ENCODE assay signal across 18 cellular contexts in genomic region chr22:25970996-25971811, GRCh38.
DNase-seq lines count a peak whose midpoint lies in the region; ATAC-seq and TF ChIP-seq lines count a peak whose summit lies in the region.
"Had no signal": no experiment of that assay in that cellular context is flagged by ENCODE, and none has a peak within 500 bp of the region (broad histone marks: within the 10 kb centered on the region; RNA-seq: fewer than 3 reads in every experiment).

No MANE protein-coding gene starts in this region.

- no peak overlapping the region for H3K9ac ChIP-seq in smooth muscle cell (ENCODE audit: low read depth)
- H3K9ac ChIP-seq: KMS-11 had no signal

- no peaks in the 10 kb centered on the region for H3K9me3 Mint-ChIP-seq in activated T-helper 17 cell treated with anti-CD3 and anti-CD28 coated beads, Interleukin-2, amount 50 U/mL, for 72 hours

- peak overlapping the region; percentile 38 for H2AFZ ChIP-seq in smooth muscle cell (ENCODE audit: low read depth)

- H3K4me3 ChIP-seq in iPS DF 6.9 (ENCODE audit: low read length), result no peak overlapping the region
- no peak overlapping the region for H3K4me3 ChIP-seq in smooth muscle cell
- H3K4me3 ChIP-seq: A549, heart right ventricle, spleen had no signal

- H3K36me3 ChIP-seq in iPS DF 6.9 (ENCODE audit: control insufficient read depth, insufficient read depth, low read length) (no peaks in the 10 kb centered on the region), smooth muscle cell (ENCODE audit: low read depth) (no peaks in the 10 kb centered on the region)
- H3K36me3 ChIP-seq: spleen had no signal

- H3K79me2 ChIP-seq in smooth muscle cell (ENCODE audit: low read depth), result no peaks in the 10 kb centered on the region

- H3F3A ChIP-seq in smooth muscle cell (ENCODE audit: low read depth), result no peaks in the 10 kb centered on the region

- WGBS in iPS DF 6.9 (ENCODE audit: insufficient coverage, insufficient read length), result no CpG with 5 or more reads among the region's 9 CpGs
- 58% methylated on average over 9 of the region's 9 CpGs for WGBS in smooth muscle cell (ENCODE audit: low lambda C conversion rate)

- H3K36me3 Mint-ChIP-seq in activated T-helper 17 cell treated with anti-CD3 and anti-CD28 coated beads, Interleukin-2, amount 50 U/mL, for 72 hours (ENCODE audit: low read depth), result no peaks in the 10 kb centered on the region
- H3K36me3 Mint-ChIP-seq: activated naive CD8-positive, alpha-beta T cell had no signal

- no peak for TF ChIP-seq CTCF in smooth muscle cell (IDR thresholded peaks at IDR 0.05; ENCODE audit: borderline replicate concordance, insufficient read depth, poor library complexity, severe bottlenecking)

- H3K9me3 ChIP-seq in iPS DF 6.9 (ENCODE audit: control insufficient read depth, insufficient read depth, low read length) (no peaks in the 10 kb centered on the region), smooth muscle cell (replicated peaks; ENCODE audit: low read depth) (no peaks in the 10 kb centered on the region)
- H3K9me3 ChIP-seq: A549, heart right ventricle, spleen had no signal

- peak; percentile 15 for DNase-seq in NCI-H748 (lab: John Stamatoyannopoulos, UW; ENCODE audit: unreplicated experiment)
- no peak for DNase-seq in NCI-H748 treated with DMSO at 0.1 percent for 48 hours (lab: John Stamatoyannopoulos, UW)
- DNase-seq in NCI-H446 (lab: John Stamatoyannopoulos, UW), result peak; percentile 72 to 80
- peak; percentile 35 for DNase-seq in iPS DF 6.9 (ENCODE audit: low read depth, low spot score)
- DNase-seq in smooth muscle cell (lab: John Stamatoyannopoulos, UW; ENCODE audit: unreplicated experiment), result no peak
- DNase-seq in activated T-cell treated with anti-CD3 and anti-CD28 coated beads, Interleukin-2, amount 50 U/mL, for 1 hour, result no peak
- DNase-seq in KG1 (lab: John Stamatoyannopoulos, UW), result no peak
- DNase-seq: midbrain; RPMI8226; spleen; stimulated activated CD4-positive, alpha-beta T cell treated with anti-CD3 and anti-CD28 coated beads, Interleukin-4, amount 100 ng/mL, for 4 hours had no signal

- no peak overlapping the region for H3K27ac ChIP-seq in iPS DF 6.9 (ENCODE audit: low read length)
- H3K27ac ChIP-seq in smooth muscle cell (ENCODE audit: low read depth), result no peak overlapping the region
- H3K27ac ChIP-seq: A549, KMS-11, spleen had no signal

- ATAC-seq in activated T-helper 17 cell treated with anti-CD3 and anti-CD28 coated beads, Interleukin-2, amount 50 U/mL, for 72 hours (replicated peaks), result no peak
- ATAC-seq: A549; activated CD4-positive, CD25-positive, alpha-beta regulatory T cell treated with anti-CD3 and anti-CD28 coated beads, Interleukin-2, amount 50 U/mL, for 24 hours; SK-N-SH treated with all-trans-retinoic acid at 6 μM for 48 hours had no signal

- H3K4me1 ChIP-seq in iPS DF 6.9 (ENCODE audit: control insufficient read depth, insufficient read depth, low read length) (peaks cover 1% of the 10 kb centered on the region; the same call in 1 of the 2 replicates), smooth muscle cell (ENCODE audit: low read depth) (peaks cover 26% of the 10 kb centered on the region)
- H3K4me1 ChIP-seq: A549, spleen had no signal

- H3K4me1 Mint-ChIP-seq in activated T-helper 17 cell treated with anti-CD3 and anti-CD28 coated beads, Interleukin-2, amount 50 U/mL, for 72 hours, result no peaks in the 10 kb centered on the region

- no peak overlapping the region for H3K4me3 Mint-ChIP-seq in activated T-helper 17 cell treated with anti-CD3 and anti-CD28 coated beads, Interleukin-2, amount 50 U/mL, for 72 hours
- H3K4me3 Mint-ChIP-seq: activated naive CD8-positive, alpha-beta T cell had no signal

- no peaks in the 10 kb centered on the region for H4K20me1 ChIP-seq in smooth muscle cell (ENCODE audit: low read depth)

- H3K27me3 ChIP-seq in iPS DF 6.9 (ENCODE audit: control insufficient read depth, insufficient read depth, low read length), result no peaks in the 10 kb centered on the region
- peaks cover 19% of the 10 kb centered on the region for H3K27me3 ChIP-seq in smooth muscle cell (ENCODE audit: low read depth)
- H3K27me3 ChIP-seq: heart right ventricle had no signal

- H3K27ac Mint-ChIP-seq in activated T-helper 17 cell treated with anti-CD3 and anti-CD28 coated beads, Interleukin-2, amount 50 U/mL, for 72 hours, result no peak overlapping the region
- H3K27ac Mint-ChIP-seq: activated naive CD8-positive, alpha-beta T cell had no signal

- H3K27me3 Mint-ChIP-seq in activated T-helper 17 cell treated with anti-CD3 and anti-CD28 coated beads, Interleukin-2, amount 50 U/mL, for 72 hours, result peaks cover 3% of the 10 kb centered on the region
- H3K27me3 Mint-ChIP-seq: activated naive CD8-positive, alpha-beta T cell had no signal

- H3K4me2 ChIP-seq in smooth muscle cell, result no peak overlapping the region
- H3K4me2 ChIP-seq: A549, KMS-11 had no signal

Comparison
In these comparisons a context has a peak if more than half of its experiments do, and no peak if none do; other contexts are left out.
1. DNase-seq: peak in NCI-H748 (single experiment), NCI-H446 (2 of 2) and iPS DF 6.9 (single experiment); none in NCI-H748 treated with DMSO at 0.1 percent for 48 hours (single experiment), smooth muscle cell (single experiment), activated T-cell treated with anti-CD3 and anti-CD28 coated beads, Interleukin-2, amount 50 U/mL, for 1 hour (single experiment) and KG1 (single experiment).